29 cellular contexts compared by ENCODE assay signal in genomic region chr7:125618516-125618915, GRCh38.
"Had no signal": no experiment of that assay in that cellular context is flagged by ENCODE, and none has a peak within 500 bp of the region (broad histone marks: within the 10 kb centered on the region; RNA-seq: fewer than 3 reads in every experiment).

No MANE protein-coding gene starts in this region.

- H3K9ac ChIP-seq: parathyroid adenoma had no signal

- H3K4me2 ChIP-seq: smooth muscle cell had no signal

- H3K4me3 ChIP-seq: ovary, psoas muscle, right lobe of liver, sigmoid colon, skin epidermis, smooth muscle cell, spleen, suprapubic skin, testis, tibial artery, transverse colon, upper lobe of right lung, uterus had no signal

- H3K27ac ChIP-seq: ovary, parathyroid adenoma, psoas muscle, right lobe of liver, sigmoid colon, skin epidermis, spleen, suprapubic skin, testis, tibial artery, transverse colon, upper lobe of right lung, uterus had no signal

- H3K36me3 ChIP-seq: ovary, right lobe of liver, sigmoid colon, spleen, suprapubic skin, tibial artery, transverse colon, upper lobe of right lung, uterus had no signal

- H3K4me1 ChIP-seq: parathyroid adenoma, psoas muscle, right lobe of liver, sigmoid colon, spleen, suprapubic skin, testis, tibial artery, transverse colon, upper lobe of right lung, uterus had no signal

- ATAC-seq: naive thymus-derived CD8-positive, alpha-beta T cell; natural killer cell treated with Interleukin-12 subunit alpha and Interleukin-12 subunit beta and Interleukin-15 and Interleukin-18, amount 100 ng/mL, for 72 hours; psoas muscle; right cardiac atrium; right lobe of liver; stimulated activated memory B cell treated with anti-CD40 and anti-IgM and Interleukin-4, amounts not matched to agents 10 μg/mL and 1 μg/mL and 100 μg/mL, for 72 hours; stimulated activated naive CD8-positive, alpha-beta T cell treated with anti-CD3 and anti-CD28 coated beads, Interleukin-15, amount 100 ng/mL, for 72 hours; stimulated activated naive CD8-positive, alpha-beta T cell treated with anti-CD3 and anti-CD28 coated beads, Interleukin-15, Interleukin-2, amounts not matched to agents 100 U/mL and 50 U/mL, for 24 hours had no signal

- H3K27me3 ChIP-seq: ovary, right lobe of liver, sigmoid colon, spleen, suprapubic skin, testis, tibial artery, transverse colon, upper lobe of right lung, uterus had no signal

- DNase-seq: naive thymus-derived CD8-positive, alpha-beta T cell; nephron progenitor cell; occipital lobe; ovary; psoas muscle; right cardiac atrium; right lobe of liver; sigmoid colon; spleen; stimulated activated CD4-positive, alpha-beta T cell treated with anti-CD3 and anti-CD28 coated beads, Interleukin-12 subunit alpha, Interleukin-12 subunit beta, amount 100 ng/mL, for 4 hours; stimulated activated CD4-positive, alpha-beta T cell treated with anti-CD3 and anti-CD28 coated beads, Interleukin-1b, Interleukin-23, amount 100 ng/mL, for 48 hours; stimulated activated CD4-positive, alpha-beta T cell treated with anti-CD3 and anti-CD28 coated beads, Interleukin-4, amount 100 ng/mL, for 1 hour; stimulated activated CD4-positive, alpha-beta T cell treated with anti-CD3 and anti-CD28 coated beads, Interleukin-4, amount 100 ng/mL, for 4 hours; stimulated activated CD8-positive, alpha-beta memory T cell treated with anti-CD3 and anti-CD28 coated beads, Interleukin-4, amount 100 ng/mL, for 48 hours; stimulated activated naive CD4-positive, alpha-beta T cell; stimulated activated naive CD8-positive, alpha-beta T cell treated with anti-CD3 and anti-CD28 coated beads, Interleukin-15, amount 100 ng/mL, for 72 hours; stimulated activated naive CD8-positive, alpha-beta T cell treated with anti-CD3 and anti-CD28 coated beads, Interleukin-15, Interleukin-2, amounts not matched to agents 100 U/mL and 50 U/mL, for 24 hours; substantia nigra; testis; tibial artery; transverse colon; upper lobe of right lung; uterus had no signal

- H3K9me3 ChIP-seq: ovary, right lobe of liver, testis, tibial artery, upper lobe of right lung, uterus had no signal

- H2AFZ ChIP-seq: parathyroid adenoma had no signal
